ENCODE assay signal across 8 cellular contexts in genomic region chr15:62306851-62307504, GRCh38.
A peak's percentile ranks its signal among the peaks of the same experiment; 100 is the strongest.
DNase-seq lines count a peak whose midpoint lies in the region; ATAC-seq and TF ChIP-seq lines count a peak whose summit lies in the region.

No MANE protein-coding gene starts in this region.

- DNase-seq in AG04450 (ENCODE audit: low read depth, low spot score): peak; percentile 23
- DNase-seq in GM12864 (ENCODE audit: low read depth): peak; percentile 27
- DNase-seq in NCI-H2029 (lab: John Stamatoyannopoulos, UW): peak; percentile 63
- DNase-seq in T-helper 2 cell treated with Interferon-gamma antibody and Interleukin-4, amounts not matched to agents 5 μg/mL and 100 μg/mL, for 36 hours (ENCODE audit: low spot score): no peak
- DNase-seq in fibroblast of villous mesenchyme (ENCODE audit: low read depth): peak; percentile 76
- DNase-seq in osteocyte (ENCODE audit: extremely low spot score, unreplicated experiment): no peak

- peak; percentile 73 for TF ChIP-seq CTCF in AG04450 (IDR thresholded peaks at IDR 0.05; ENCODE audit: low read depth, low read length)
- peak; percentile 69 for TF ChIP-seq CTCF in GM12864 (IDR thresholded peaks at IDR 0.05; ENCODE audit: low read depth, low read length, missing control alignments)
- peak; percentile 73 for TF ChIP-seq CTCF in fibroblast of villous mesenchyme (IDR thresholded peaks at IDR 0.05; ENCODE audit: insufficient read depth, low read depth, low read length)
- peak; percentile 84 for TF ChIP-seq CTCF in osteocyte (IDR thresholded peaks at IDR 0.05)

- POLR2A ChIA-PET in AG04450 (lab: Yijun Ruan, JAX): interaction anchor here (0.6 kb wide), 1 partner anchor 146 kb away, joined by 4 read pairs; no protein-coding TSS in a partner anchor

- no peak overlapping the region for H3K27ac ChIP-seq in AG04450 (ENCODE audit: low read depth, low read length)

- peak overlapping the region; percentile 25 for H3K4me3 Mint-ChIP-seq in T-helper 2 cell treated with Interferon-gamma antibody and Interleukin-4, amounts not matched to agents 5 μg/mL and 100 μg/mL, for 36 hours
- H3K4me3 Mint-ChIP-seq in osteocyte (ENCODE audit: unreplicated experiment): no peak overlapping the region

- H3K27me3 ChIP-seq in AG04450 (ENCODE audit: control insufficient read depth, insufficient read depth, low read length): peaks cover 3% of the 10 kb centered on the region

- H3K4me3 ChIP-seq in AG04450 (ENCODE audit: low read depth, low read length) (no peak overlapping the region), GM12864 (ENCODE audit: low read depth, low read length) (no peak overlapping the region), fibroblast of villous mesenchyme (ENCODE audit: low read depth, low read length) (no peak overlapping the region)

- no peaks in the 10 kb centered on the region for H3K9me3 Mint-ChIP-seq in T-helper 2 cell treated with Interferon-gamma antibody and Interleukin-4, amounts not matched to agents 5 μg/mL and 100 μg/mL, for 36 hours
- H3K9me3 Mint-ChIP-seq in osteocyte (ENCODE audit: unreplicated experiment): peaks cover 16% of the 10 kb centered on the region

- no peaks in the 10 kb centered on the region for H3K36me3 Mint-ChIP-seq in T-helper 2 cell treated with Interferon-gamma antibody and Interleukin-4, amounts not matched to agents 5 μg/mL and 100 μg/mL, for 36 hours (ENCODE audit: low read depth)
- peaks cover 4% of the 10 kb centered on the region for H3K36me3 Mint-ChIP-seq in osteocyte (ENCODE audit: unreplicated experiment)

- CTCF ChIA-PET in AG04450 (lab: Charles Lee): interaction anchor here (0.6 to 2.9 kb wide), 37 partner anchors 9 to 473 kb away, joined by 3 to 22 read pairs (median 4); partner anchors contain the start of genes C2CD4A and VPS13C

- H3K4me1 Mint-ChIP-seq in T-helper 2 cell treated with Interferon-gamma antibody and Interleukin-4, amounts not matched to agents 5 μg/mL and 100 μg/mL, for 36 hours (ENCODE audit: low read depth): peaks cover 8% of the 10 kb centered on the region
- H3K4me1 Mint-ChIP-seq in osteocyte (ENCODE audit: unreplicated experiment): peaks cover 6% of the 10 kb centered on the region

- no peak overlapping the region for H3K27ac Mint-ChIP-seq in T-helper 2 cell treated with Interferon-gamma antibody and Interleukin-4, amounts not matched to agents 5 μg/mL and 100 μg/mL, for 36 hours
- no peak overlapping the region for H3K27ac Mint-ChIP-seq in osteocyte (ENCODE audit: unreplicated experiment)

- H3K9me3 ChIP-seq in AG04450 (ENCODE audit: control insufficient read depth, insufficient read depth, low read length): no peaks in the 10 kb centered on the region

- peaks cover 27% of the 10 kb centered on the region for H3K27me3 Mint-ChIP-seq in T-helper 2 cell treated with Interferon-gamma antibody and Interleukin-4, amounts not matched to agents 5 μg/mL and 100 μg/mL, for 36 hours (ENCODE audit: low read depth)
- peaks cover 50% of the 10 kb centered on the region for H3K27me3 Mint-ChIP-seq in osteocyte (ENCODE audit: unreplicated experiment)

- ATAC-seq in HG02884 (IDR thresholded peaks at IDR 0.05; ENCODE audit: unreplicated experiment) (no peak), GM18511 (IDR thresholded peaks at IDR 0.05; ENCODE audit: unreplicated experiment) (no peak)

Comparison
In these comparisons a context has a peak if more than half of its experiments do, and no peak if none do; other contexts are left out.
1. DNase-seq: peak in AG04450 (single experiment), GM12864 (single experiment), NCI-H2029 (single experiment) and fibroblast of villous mesenchyme (single experiment); none in T-helper 2 cell treated with Interferon-gamma antibody and Interleukin-4, amounts not matched to agents 5 μg/mL and 100 μg/mL, for 36 hours (single experiment) and osteocyte (single experiment).
2. Peak in every context shown above with its lines, with median percentiles within 50 percentile points of each other: CTCF ChIP-seq.